30 cellular contexts compared by ENCODE assay signal in the genomic region with DNA sequence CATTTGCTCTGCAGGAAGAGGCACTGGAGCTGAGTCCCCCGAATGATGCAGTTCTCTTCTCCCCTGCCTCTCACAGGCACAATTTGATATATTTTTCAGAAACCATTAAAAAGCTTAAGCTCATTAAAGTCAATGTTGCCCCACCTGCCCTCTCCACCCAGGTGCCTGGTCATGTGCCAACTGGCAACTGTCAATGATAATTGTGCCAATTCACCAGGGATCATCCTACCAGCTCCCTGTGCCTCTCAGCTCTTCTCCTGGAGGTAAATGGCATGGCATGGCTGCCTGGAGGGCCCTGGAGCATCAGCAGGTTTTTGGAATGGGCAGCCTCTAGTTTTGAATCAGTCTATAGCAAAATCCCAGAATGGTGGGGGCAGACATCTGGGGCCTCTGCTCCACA.
DNase-seq lines count a peak whose midpoint lies in the region; ATAC-seq and TF ChIP-seq lines count a peak whose summit lies in the region.
"Had no signal": no experiment of that assay in that cellular context is flagged by ENCODE, and none has a peak within 500 bp of the region (broad histone marks: within the 10 kb centered on the region; RNA-seq: fewer than 3 reads in every experiment).

No MANE protein-coding gene starts in this region.

- ATAC-seq in mucosa of descending colon: peak; percentile 27
- ATAC-seq: activated CD8-positive, alpha-beta T cell treated with anti-CD3 and anti-CD28 coated beads, Interleukin-2, amount 10 ng/mL, durations not matched to agents 7 days and 5 days; activated naive CD4-positive, alpha-beta T cell treated with anti-CD3 and anti-CD28 coated beads, Interleukin-2, amount 50 U/mL, for 72 hours; esophagus mucosa; heart left ventricle; stimulated activated effector memory CD8-positive, alpha-beta T cell treated with anti-CD3 and anti-CD28 coated beads, Interleukin-12 subunit alpha, Interleukin-12 subunit beta, amount 100 ng/mL, for 72 hours had no signal

- no peaks in the 10 kb centered on the region for H3K4me1 ChIP-seq in mucosa of descending colon (ENCODE audit: low read depth)
- H3K4me1 ChIP-seq: heart left ventricle, tibial nerve had no signal

- no peaks in the 10 kb centered on the region for H3K36me3 ChIP-seq in mucosa of descending colon (ENCODE audit: low read depth)
- H3K36me3 ChIP-seq: brain microvascular endothelial cell, heart left ventricle, tibial nerve, WERI-Rb-1 had no signal

- H3K9me3 ChIP-seq in mucosa of descending colon: no peaks in the 10 kb centered on the region
- H3K9me3 ChIP-seq: heart left ventricle, tibial nerve had no signal

- intact Hi-C loops in mucosa of descending colon (cut with DNase I, micrococcal nuclease): no loop called here

- TF ChIP-seq CTCF in mucosa of descending colon (IDR thresholded peaks at IDR 0.05): no peak

- DNase-seq in NCI-H1436 (lab: John Stamatoyannopoulos, UW) (peak; percentile 34), NCI-H1436 treated with DMSO at 0.1 percent for 48 hours (lab: John Stamatoyannopoulos, UW) (no peak), NCI-H2029 treated with DMSO at 0.1 percent for 48 hours (lab: John Stamatoyannopoulos, UW) (peak; percentile 82), NCI-H524 treated with DMSO at 0.1 percent for 48 hours (lab: John Stamatoyannopoulos, UW) (peak; percentile 80), mucosa of descending colon (no peak), SIG-M5 (lab: John Stamatoyannopoulos, UW) (no peak), hypothalamus (lab: John Stamatoyannopoulos, UW) (no peak), NCI-H526 (lab: John Stamatoyannopoulos, UW) (no peak)
- DNase-seq: 8988T; activated CD4-positive, alpha-beta T cell treated with anti-CD3 and anti-CD28 coated beads for 4 hours; activated CD8-positive, alpha-beta T cell treated with anti-CD3 and anti-CD28 coated beads, Interleukin-2, amount 10 ng/mL, durations not matched to agents 7 days and 5 days; amygdala; brain microvascular endothelial cell; C1 segment of cervical spinal cord; cerebellar nuclear complex; foreskin fibroblast; GF-D8; GM23248; heart left ventricle; IMR-90; kidney; MV-4-11; NCI-H1930; stimulated activated CD4-positive, alpha-beta T cell treated with anti-CD3 and anti-CD28 coated beads, Interleukin-4, amount 100 ng/mL, for 4 hours; T1000; WERI-Rb-1 had no signal

- no peak overlapping the region for H3K4me3 ChIP-seq in mucosa of descending colon
- H3K4me3 ChIP-seq: GM23248, heart left ventricle, tibial nerve had no signal

Comparison
In these comparisons a context has a peak if more than half of its experiments do, and no peak if none do; other contexts are left out.
1. DNase-seq: peak in NCI-H1436 (single experiment), NCI-H2029 treated with DMSO at 0.1 percent for 48 hours (single experiment) and NCI-H524 treated with DMSO at 0.1 percent for 48 hours (single experiment); none in NCI-H1436 treated with DMSO at 0.1 percent for 48 hours (single experiment), mucosa of descending colon (0 of 3), SIG-M5 (single experiment), hypothalamus (0 of 51) and NCI-H526 (0 of 2).